1 cellular context compared by ENCODE assay signal in the genomic region with DNA sequence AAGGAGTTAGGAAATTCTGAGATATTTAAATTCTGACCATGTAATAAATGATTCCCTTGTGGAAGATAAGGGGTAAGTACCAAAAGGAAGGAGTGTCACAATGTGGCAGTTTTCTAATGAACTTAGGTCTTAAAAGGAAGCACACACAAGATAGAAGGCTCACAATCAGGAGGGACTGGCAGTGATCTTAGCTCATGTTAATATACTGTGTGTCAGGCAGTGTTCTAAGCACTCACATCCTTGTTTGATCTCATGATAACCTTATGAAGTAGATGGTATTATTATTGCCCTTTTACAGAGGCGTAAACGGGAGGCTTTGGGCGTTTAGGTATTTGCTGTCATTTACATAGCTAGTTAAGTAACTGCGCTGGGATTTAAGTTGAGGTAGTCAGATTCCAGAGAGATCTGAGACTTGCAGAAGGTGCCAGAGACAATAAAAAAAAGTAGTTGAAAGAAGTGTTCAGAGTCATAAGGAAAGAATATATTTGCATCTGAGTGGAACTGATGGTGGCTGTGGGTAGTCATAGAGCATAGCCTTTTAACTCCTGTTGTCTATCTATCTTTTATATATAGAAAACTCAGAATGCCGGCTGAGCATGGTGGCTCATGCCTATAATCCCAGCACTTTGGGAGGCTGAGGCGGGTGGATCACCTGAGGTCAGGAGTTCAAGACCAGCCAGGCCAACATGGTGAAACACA.
TF ChIP-seq lines count a peak whose summit lies in the region.

No MANE protein-coding gene starts in this region.

TF ChIP-seq in WTC11, 78 proteins besides CTCF, POLR2A, EP300 and RAD21 (continued from another document):
- TF ChIP-seq, protein P1, sequence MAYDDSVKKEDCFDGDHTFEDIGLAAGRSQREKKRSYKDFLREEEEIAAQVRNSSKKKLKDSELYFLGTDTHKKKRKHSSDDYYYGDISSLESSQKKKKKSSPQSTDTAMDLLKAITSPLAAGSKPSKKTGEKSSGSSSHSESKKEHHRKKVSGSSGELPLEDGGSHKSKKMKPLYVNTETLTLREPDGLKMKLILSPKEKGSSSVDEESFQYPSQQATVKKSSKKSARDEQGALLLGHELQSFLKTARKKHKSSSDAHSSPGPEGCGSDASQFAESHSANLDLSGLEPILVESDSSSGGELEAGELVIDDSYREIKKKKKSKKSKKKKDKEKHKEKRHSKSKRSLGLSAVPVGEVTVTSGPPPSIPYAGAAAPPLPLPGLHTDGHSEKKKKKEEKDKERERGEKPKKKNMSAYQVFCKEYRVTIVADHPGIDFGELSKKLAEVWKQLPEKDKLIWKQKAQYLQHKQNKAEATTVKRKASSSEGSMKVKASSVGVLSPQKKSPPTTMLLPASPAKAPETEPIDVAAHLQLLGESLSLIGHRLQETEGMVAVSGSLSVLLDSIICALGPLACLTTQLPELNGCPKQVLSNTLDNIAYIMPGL (CRISPR knock-in tag; IDR thresholded peaks at IDR 0.05): no peak
- TF ChIP-seq CREB1 (CRISPR knock-in tag; IDR thresholded peaks at IDR 0.05) (no peak), ZNF263 (CRISPR knock-in tag; IDR thresholded peaks at IDR 0.05; ENCODE audit: low read depth) (no peak), GABPB1 (CRISPR knock-in tag; IDR thresholded peaks at IDR 0.05) (no peak), ZNF121 (CRISPR knock-in tag; IDR thresholded peaks at IDR 0.05) (no peak), ZNF219 (CRISPR knock-in tag; IDR thresholded peaks at IDR 0.05; ENCODE audit: borderline replicate concordance) (no peak)
- TF ChIP-seq, protein P2, sequence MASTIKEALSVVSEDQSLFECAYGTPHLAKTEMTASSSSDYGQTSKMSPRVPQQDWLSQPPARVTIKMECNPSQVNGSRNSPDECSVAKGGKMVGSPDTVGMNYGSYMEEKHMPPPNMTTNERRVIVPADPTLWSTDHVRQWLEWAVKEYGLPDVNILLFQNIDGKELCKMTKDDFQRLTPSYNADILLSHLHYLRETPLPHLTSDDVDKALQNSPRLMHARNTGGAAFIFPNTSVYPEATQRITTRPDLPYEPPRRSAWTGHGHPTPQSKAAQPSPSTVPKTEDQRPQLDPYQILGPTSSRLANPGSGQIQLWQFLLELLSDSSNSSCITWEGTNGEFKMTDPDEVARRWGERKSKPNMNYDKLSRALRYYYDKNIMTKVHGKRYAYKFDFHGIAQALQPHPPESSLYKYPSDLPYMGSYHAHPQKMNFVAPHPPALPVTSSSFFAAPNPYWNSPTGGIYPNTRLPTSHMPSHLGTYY (CRISPR knock-in tag; IDR thresholded peaks at IDR 0.05): no peak
- TF ChIP-seq, protein P3, sequence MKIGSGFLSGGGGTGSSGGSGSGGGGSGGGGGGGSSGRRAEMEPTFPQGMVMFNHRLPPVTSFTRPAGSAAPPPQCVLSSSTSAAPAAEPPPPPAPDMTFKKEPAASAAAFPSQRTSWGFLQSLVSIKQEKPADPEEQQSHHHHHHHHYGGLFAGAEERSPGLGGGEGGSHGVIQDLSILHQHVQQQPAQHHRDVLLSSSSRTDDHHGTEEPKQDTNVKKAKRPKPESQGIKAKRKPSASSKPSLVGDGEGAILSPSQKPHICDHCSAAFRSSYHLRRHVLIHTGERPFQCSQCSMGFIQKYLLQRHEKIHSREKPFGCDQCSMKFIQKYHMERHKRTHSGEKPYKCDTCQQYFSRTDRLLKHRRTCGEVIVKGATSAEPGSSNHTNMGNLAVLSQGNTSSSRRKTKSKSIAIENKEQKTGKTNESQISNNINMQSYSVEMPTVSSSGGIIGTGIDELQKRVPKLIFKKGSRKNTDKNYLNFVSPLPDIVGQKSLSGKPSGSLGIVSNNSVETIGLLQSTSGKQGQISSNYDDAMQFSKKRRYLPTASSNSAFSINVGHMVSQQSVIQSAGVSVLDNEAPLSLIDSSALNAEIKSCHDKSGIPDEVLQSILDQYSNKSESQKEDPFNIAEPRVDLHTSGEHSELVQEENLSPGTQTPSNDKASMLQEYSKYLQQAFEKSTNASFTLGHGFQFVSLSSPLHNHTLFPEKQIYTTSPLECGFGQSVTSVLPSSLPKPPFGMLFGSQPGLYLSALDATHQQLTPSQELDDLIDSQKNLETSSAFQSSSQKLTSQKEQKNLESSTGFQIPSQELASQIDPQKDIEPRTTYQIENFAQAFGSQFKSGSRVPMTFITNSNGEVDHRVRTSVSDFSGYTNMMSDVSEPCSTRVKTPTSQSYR (CRISPR knock-in tag; IDR thresholded peaks at IDR 0.05): no peak
TF ChIP-seq in WTC11: peak in this region for 0.
